ENCODE assay signal across 27 cellular contexts in genomic region chr14:35890308-35890707, GRCh38.
DNase-seq lines count a peak whose midpoint lies in the region; ATAC-seq, FAIRE-seq and TF ChIP-seq lines count a peak whose summit lies in the region.
"Had no signal": no experiment of that assay in that cellular context is flagged by ENCODE, and none has a peak within 500 bp of the region (broad histone marks: within the 10 kb centered on the region; RNA-seq: fewer than 3 reads in every experiment).

No MANE protein-coding gene starts in this region.

- no peak for DNase-seq in HepG2 (ENCODE audit: low spot score)
- no peak for DNase-seq in right lobe of liver
- DNase-seq: 8988T; AML-193; BE2C; C1 segment of cervical spinal cord; Caco-2; Calu3; CD4-positive, alpha-beta memory T cell; CD4-positive, alpha-beta T cell; CD4-positive, CD25-positive, alpha-beta regulatory T cell; CD8-positive, alpha-beta memory T cell; CD8-positive, alpha-beta T cell; COR-L47; DMS 273 treated with DMSO at 0.1 percent for 48 hours; DMS153; DMS79; DMS79 treated with DMSO at 0.1 percent for 48 hours; DND-41; EL had no signal

- no peak overlapping the region for H3K9ac ChIP-seq in HepG2 (ENCODE audit: insufficient read depth, low read depth, low read length)
- H3K9ac ChIP-seq: BLaER1; BLaER1 treated with 17β-estradiol and CSF1 and Interleukin-3, amounts not matched to agents 10 nM and 100 nM had no signal

- no peak overlapping the region for H3K4me3 ChIP-seq in HepG2 (replicated peaks in 1 of 3; ENCODE audit: insufficient read depth in 1 of 3, low read depth in 2 of 3, low read length in 3 of 3)
- H3K4me3 ChIP-seq in right lobe of liver: no peak overlapping the region
- H3K4me3 ChIP-seq: A549; BLaER1; BLaER1 treated with 17β-estradiol and CSF1 and Interleukin-3, amounts not matched to agents 10 nM and 100 nM had no signal

- no TSS peak for BruUV-seq in HepG2 (replicated peaks; lab: Mats Ljungman, UMichigan)

- H3K27ac ChIP-seq in HepG2 (ENCODE audit: extremely low read length, insufficient read depth, low read length) (no peak overlapping the region), right lobe of liver (no peak overlapping the region)
- H3K27ac ChIP-seq: 22Rv1; A549; BLaER1; BLaER1 treated with 17β-estradiol and CSF1 and Interleukin-3, amounts not matched to agents 10 nM and 100 nM; C4-2B had no signal

- TF ChIP-seq POLR2A in HepG2 (IDR thresholded peaks at IDR 0.05; ENCODE audit: insufficient read depth in 1 of 2, low read depth in 2 of 2, low read length in 2 of 2) (no peak), right lobe of liver (IDR thresholded peaks at IDR 0.05) (no peak)

- CTCF ChIA-PET in HepG2 (lab: Yijun Ruan, JAX; ENCODE audit: low intra/inter-chr PET ratio, low total read pairs): no interaction called here

- H3K36me3 ChIP-seq in HepG2 (replicated peaks in 1 of 2; ENCODE audit: control insufficient read depth in 1 of 2, insufficient read depth in 2 of 2, low read length in 2 of 2): no peaks in the 10 kb centered on the region
- H3K36me3 ChIP-seq in right lobe of liver: no peaks in the 10 kb centered on the region
- H3K36me3 ChIP-seq: BE2C; BLaER1; BLaER1 treated with 17β-estradiol and CSF1 and Interleukin-3, amounts not matched to agents 10 nM and 100 nM had no signal

- no peak for FAIRE-seq in HepG2 (lab: Jason Lieb, UNC)
- FAIRE-seq: A204.1, A549, D721Med had no signal

- H3K4me2 ChIP-seq in HepG2 (ENCODE audit: low read depth, low read length): no peak overlapping the region
- H3K4me2 ChIP-seq: A549; BLaER1; BLaER1 treated with 17β-estradiol and CSF1 and Interleukin-3, amounts not matched to agents 10 nM and 100 nM had no signal

- H3K9me3 ChIP-seq in HepG2 (ENCODE audit: low read length) (no peaks in the 10 kb centered on the region), right lobe of liver (peaks cover 0 to 7% (median 0%) of the 10 kb centered on the region in 4 donors)
- H3K9me3 ChIP-seq: BE2C, BLaER1, Caco-2 had no signal

- intact Hi-C loops in HepG2 (cut with micrococcal nuclease; ENCODE audit: unreplicated experiment): no loop called here
- intact Hi-C loops in right lobe of liver (cut with DNase I): no loop called here

- H3K27me3 ChIP-seq in HepG2 (ENCODE audit: control insufficient read depth in 1 of 2, insufficient read depth in 2 of 2, low read length in 2 of 2) (no peaks in the 10 kb centered on the region; a peak in 1 of 5 replicates), right lobe of liver (no peaks in the 10 kb centered on the region)
- H3K27me3 ChIP-seq: BLaER1; BLaER1 treated with 17β-estradiol and CSF1 and Interleukin-3, amounts not matched to agents 10 nM and 100 nM had no signal

- TF ChIP-seq RAD21 in HepG2 (CRISPR knock-in tag; IDR thresholded peaks at IDR 0.05): no peak

- TF ChIP-seq CTCF in HepG2 (CRISPR knock-in tag; IDR thresholded peaks at IDR 0.05) (no peak), right lobe of liver (IDR thresholded peaks at IDR 0.05) (no peak)

- POLR2A ChIA-PET in HepG2 (lab: Yijun Ruan, JAX): no interaction called here

- H3K79me2 ChIP-seq in HepG2 (ENCODE audit: insufficient read depth, low read length): no peaks in the 10 kb centered on the region

- TF ChIP-seq EP300 in HepG2 (IDR thresholded peaks at IDR 0.05; ENCODE audit: low read depth in 2 of 2, low read length in 2 of 2) (no peak), HepG2 (CRISPR knock-in tag; IDR thresholded peaks at IDR 0.05; ENCODE audit: borderline replicate concordance) (no peak)

- no peak overlapping the region for H2AFZ ChIP-seq in HepG2 (ENCODE audit: low read length)

- H4K20me1 ChIP-seq in HepG2 (ENCODE audit: insufficient read depth, low read length): no peaks in the 10 kb centered on the region
- H4K20me1 ChIP-seq: BLaER1; BLaER1 treated with 17β-estradiol and CSF1 and Interleukin-3, amounts not matched to agents 10 nM and 100 nM had no signal

- in situ Hi-C loops in HepG2 (cut with HindIII; ENCODE audit: extremely low pct_ligation_motif_present, low pct_unique_long_range_greater_than_20kb): no loop called here

- H3K4me1 ChIP-seq in HepG2 (ENCODE audit: insufficient read depth, low read length): no peaks in the 10 kb centered on the region
- no peaks in the 10 kb centered on the region for H3K4me1 ChIP-seq in right lobe of liver
- H3K4me1 ChIP-seq: A549; BE2C; BLaER1; BLaER1 treated with 17β-estradiol and CSF1 and Interleukin-3, amounts not matched to agents 10 nM and 100 nM; Caco-2 had no signal

- ATAC-seq in HepG2 (no peak), right lobe of liver (no peak)
- ATAC-seq: A549; CD8-positive, alpha-beta T cell had no signal

TF ChIP-seq in HepG2, 621 proteins besides CTCF, POLR2A, EP300 and RAD21:
- no peak for TF ChIP-seq SRSF4 (IDR thresholded peaks at IDR 0.05; ENCODE audit: low read depth, low read length, poor library complexity, severe bottlenecking)
- peak; percentile 91 for TF ChIP-seq HNRNPK (IDR thresholded peaks at IDR 0.05; ENCODE audit: low read depth, low read length, poor library complexity, severe bottlenecking)
